Comparison of ENCODE assay signal across 8 cellular contexts in the genomic region with DNA sequence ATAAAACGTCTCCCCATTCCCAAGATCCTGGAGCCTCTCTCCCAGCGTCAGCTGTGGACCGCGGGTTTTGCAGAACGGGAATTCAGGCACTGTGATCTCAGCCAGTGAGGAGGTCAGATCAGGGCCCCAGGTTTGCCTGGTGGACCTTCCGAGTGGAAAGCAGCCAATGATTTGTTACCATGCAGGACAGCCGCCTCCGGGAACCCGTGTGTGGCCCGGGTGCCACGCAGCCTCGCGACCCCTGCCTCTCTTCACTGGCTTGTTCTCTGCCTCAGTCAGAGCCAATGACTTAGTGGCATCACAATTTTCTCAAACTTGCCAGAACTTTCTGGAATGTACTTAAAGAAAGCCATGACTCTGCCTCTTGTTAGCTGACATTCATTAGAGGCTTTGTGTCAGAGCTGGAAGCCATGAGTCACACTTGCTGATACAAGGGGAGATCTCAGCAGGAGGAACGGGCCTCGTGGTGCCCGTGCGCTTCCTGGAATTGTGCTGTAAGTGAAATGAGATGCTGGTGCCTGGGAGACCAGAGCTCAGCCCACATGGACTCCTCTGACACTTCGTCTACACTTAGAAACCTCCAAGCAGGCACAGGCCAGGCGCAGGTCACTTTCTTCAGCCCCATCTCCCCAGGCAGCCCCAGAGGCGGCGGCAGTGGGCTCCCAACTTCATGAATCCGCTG.
DNase-seq lines count a peak whose midpoint lies in the region; ATAC-seq, FAIRE-seq and TF ChIP-seq lines count a peak whose summit lies in the region.

No MANE protein-coding gene starts in this region.

- no peaks in the 10 kb centered on the region for H3K36me3 ChIP-seq in bronchial epithelial cell (ENCODE audit: control insufficient read depth, insufficient read depth, low read length)

- TF ChIP-seq CTCF in AG04449 (IDR thresholded peaks at IDR 0.05; ENCODE audit: insufficient read depth, low read length, missing control alignments), result no peak
- no peak for TF ChIP-seq CTCF in bronchial epithelial cell (IDR thresholded peaks at IDR 0.05; ENCODE audit: insufficient read depth, low read length, severe bottlenecking)

- H3K4me3 ChIP-seq in AG04449 (ENCODE audit: low read depth, low read length) (no peak overlapping the region), bronchial epithelial cell (ENCODE audit: low read depth, low read length) (no peak overlapping the region)

- POLR2A ChIA-PET in AG04449 (lab: Yijun Ruan, JAX), result no interaction called here

- CTCF ChIA-PET in AG04449 (lab: Yijun Ruan, JAX), result no interaction called here

- DNase-seq in AG04449 (ENCODE audit: low read depth, low spot score) (peak; percentile 97), HPDE6-E6E7 (ENCODE audit: extremely low spot score) (peak; percentile 7), bronchial epithelial cell (ENCODE audit: low read depth) (peak; percentile 94), medulla oblongata (ENCODE audit: extremely low spot score) (peak; percentile 42)

- no peak for FAIRE-seq in bronchial epithelial cell (lab: Jason Lieb, UNC)

- ATAC-seq in HG02852 (IDR thresholded peaks at IDR 0.05; ENCODE audit: unreplicated experiment), result no peak
- no peak for ATAC-seq in GM19455 (IDR thresholded peaks at IDR 0.05; ENCODE audit: unreplicated experiment)
- ATAC-seq in GM18870 (IDR thresholded peaks at IDR 0.05; ENCODE audit: unreplicated experiment), result no peak
- no peak for ATAC-seq in GM21529 (IDR thresholded peaks at IDR 0.05; ENCODE audit: unreplicated experiment)

- no peaks in the 10 kb centered on the region for H3K27me3 ChIP-seq in bronchial epithelial cell (ENCODE audit: control insufficient read depth, insufficient read depth, low read length)

Comparison
In these comparisons a context has a peak if more than half of its experiments do, and no peak if none do; other contexts are left out.
1. DNase-seq: peak in every context shown above with its lines; median percentile 97 in AG04449; 94 in bronchial epithelial cell; 42 in medulla oblongata; 7 in HPDE6-E6E7.